In the genomic region with DNA sequence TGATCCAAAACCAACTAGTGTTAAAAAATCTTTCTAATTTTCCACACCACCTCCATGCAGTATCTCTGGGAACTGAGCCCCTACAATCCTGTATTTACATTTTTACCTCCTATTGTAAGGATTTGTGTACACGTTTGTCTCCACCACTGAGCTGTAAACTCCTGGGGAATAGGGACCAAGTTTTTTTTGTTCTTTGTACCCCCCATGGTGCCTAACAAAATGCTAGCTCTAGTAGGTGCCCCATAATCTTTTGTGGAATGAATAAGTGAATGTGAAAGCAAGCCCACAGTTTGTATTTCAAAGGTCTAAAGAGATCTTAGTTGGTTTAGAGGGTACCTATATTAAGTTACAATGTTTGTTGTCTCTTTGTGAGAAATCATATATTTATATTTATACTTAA, we compare ENCODE assay signal across 11 cellular contexts. TPM values are rescaled to one million over a fixed set of nuclear protein-coding genes. Genes with fewer than 3 reads are reported as not detected.
A peak's percentile ranks its signal among the peaks of the same experiment; 100 is the strongest.
DNase-seq lines count a peak whose midpoint lies in the region; ATAC-seq, FAIRE-seq and TF ChIP-seq lines count a peak whose summit lies in the region.
"Had no signal": no experiment of that assay in that cellular context is flagged by ENCODE, and none has a peak within 500 bp of the region (broad histone marks: within the 10 kb centered on the region; RNA-seq: fewer than 3 reads in every experiment).

No MANE protein-coding gene starts in this region.

- ATAC-seq in stimulated activated naive B cell treated with anti-CD40 and anti-IgM and Interleukin-4, amounts not matched to agents 10 μg/mL and 1 μg/mL and 100 μg/mL, for 72 hours (replicated peaks) = no peak
- ATAC-seq: natural killer cell treated with Interleukin-12 subunit alpha and Interleukin-12 subunit beta and Interleukin-15 and Interleukin-18, amount 100 ng/mL, for 72 hours had no signal

- H3K36me3 ChIP-seq in kidney (ENCODE audit: control insufficient read depth in 1 of 2, insufficient read depth in 2 of 2, low read length in 2 of 2) = no peaks in the 10 kb centered on the region
- no peaks in the 10 kb centered on the region for H3K36me3 ChIP-seq in HAP-1 (replicated peaks)

- TF ChIP-seq CTCF in HFFc6 (IDR thresholded peaks at IDR 0.05) (no peak), astrocyte of the cerebellum (IDR thresholded peaks at IDR 0.05; ENCODE audit: low read depth, low read length, missing control alignments) (no peak), kidney (IDR thresholded peaks at IDR 0.05; ENCODE audit: borderline replicate concordance, extremely low read depth, insufficient read depth) (no peak)

- no peak overlapping the region for H3K27ac ChIP-seq in kidney (ENCODE audit: low read depth in 2 of 2, low read length in 2 of 2)

- H3K9me3 ChIP-seq in kidney (ENCODE audit: control insufficient read depth in 1 of 2, low read length in 2 of 2) (no peaks in the 10 kb centered on the region), HAP-1 (no peaks in the 10 kb centered on the region)

- H3K36me3 Mint-ChIP-seq in HFFc6 (ENCODE audit: low read depth) = no peaks in the 10 kb centered on the region
- no peaks in the 10 kb centered on the region for H3K36me3 Mint-ChIP-seq in stimulated activated naive B cell treated with anti-CD40 and anti-IgM and Interleukin-4, amounts not matched to agents 10 μg/mL and 1 μg/mL and 100 μg/mL, for 72 hours

- H3K9me3 Mint-ChIP-seq in HFFc6 = no peaks in the 10 kb centered on the region
- H3K9me3 Mint-ChIP-seq in stimulated activated naive B cell treated with anti-CD40 and anti-IgM and Interleukin-4, amounts not matched to agents 10 μg/mL and 1 μg/mL and 100 μg/mL, for 72 hours = no peaks in the 10 kb centered on the region
- H3K9me3 Mint-ChIP-seq: natural killer cell treated with Interleukin-12 subunit alpha and Interleukin-12 subunit beta and Interleukin-15 and Interleukin-18, amount 100 ng/mL, for 72 hours had no signal

- DNase-seq in HFFc6 (no peak), astrocyte of the cerebellum (ENCODE audit: low read depth) (no peak), kidney (no peak), HAP-1 (ENCODE audit: low spot score in 2 of 2) (no peak), GM12891 (ENCODE audit: insufficient read length, low spot score) (no peak), NCI-H82 (lab: John Stamatoyannopoulos, UW) (no peak), NCI-H2196 (lab: John Stamatoyannopoulos, UW; ENCODE audit: unreplicated experiment) (no peak)
- DNase-seq in stimulated activated naive B cell treated with anti-CD40 and anti-IgM and Interleukin-4, amounts not matched to agents 10 μg/mL and 1 μg/mL and 100 μg/mL, for 72 hours = no peak
- DNase-seq: activated T-cell treated with anti-CD3 and anti-CD28 coated beads, Interleukin-2, amount 50 U/mL, for 1 hour; T-helper 2 cell had no signal

- H3K4me1 ChIP-seq in kidney (ENCODE audit: control insufficient read depth in 1 of 2, insufficient read depth in 1 of 2, low read depth in 1 of 2, low read length in 2 of 2) (peaks cover 0 to 11% of the 10 kb centered on the region in 2 donors), HAP-1 (peaks cover 33% of the 10 kb centered on the region)

- peak overlapping the region; percentile 93 for H3K4me3 Mint-ChIP-seq in HFFc6
- H3K4me3 Mint-ChIP-seq in stimulated activated naive B cell treated with anti-CD40 and anti-IgM and Interleukin-4, amounts not matched to agents 10 μg/mL and 1 μg/mL and 100 μg/mL, for 72 hours = peak overlapping the region; percentile 44 to 78
- H3K4me3 Mint-ChIP-seq: natural killer cell treated with Interleukin-12 subunit alpha and Interleukin-12 subunit beta and Interleukin-15 and Interleukin-18, amount 100 ng/mL, for 72 hours had no signal

- in situ Hi-C loops in astrocyte of the cerebellum (cut with HindIII; ENCODE audit: low sequenced_read_pairs) (no loop called here), HAP-1 (cut with MboI; ENCODE audit: low sequenced_read_pairs) (no loop called here)

- peaks cover 33% of the 10 kb centered on the region for H3K4me1 Mint-ChIP-seq in HFFc6 (ENCODE audit: low read depth)
- peaks cover 18 to 24% of the 10 kb centered on the region in 2 donors for H3K4me1 Mint-ChIP-seq in stimulated activated naive B cell treated with anti-CD40 and anti-IgM and Interleukin-4, amounts not matched to agents 10 μg/mL and 1 μg/mL and 100 μg/mL, for 72 hours

- H3K27me3 Mint-ChIP-seq in HFFc6 (ENCODE audit: insufficient read depth) = peaks cover 15% of the 10 kb centered on the region
- peaks cover 50 to 76% of the 10 kb centered on the region in 2 donors for H3K27me3 Mint-ChIP-seq in stimulated activated naive B cell treated with anti-CD40 and anti-IgM and Interleukin-4, amounts not matched to agents 10 μg/mL and 1 μg/mL and 100 μg/mL, for 72 hours

- TF ChIP-seq POLR2A in GM12891 (IDR thresholded peaks at IDR 0.05; ENCODE audit: low read depth, low read length) = no peak

- no peak overlapping the region for H3K9ac ChIP-seq in kidney (ENCODE audit: low read length in 2 of 2)

- intact Hi-C loops in kidney (cut with DNase I) = no loop called here

- no peaks in the 10 kb centered on the region for H3K27me3 ChIP-seq in HAP-1 (ENCODE audit: low read depth)

- no peak for FAIRE-seq in kidney (lab: Jason Lieb, UNC)
- FAIRE-seq in GM12891 (lab: Jason Lieb, UNC) = no peak

- peak overlapping the region; percentile 86 for H3K4me3 ChIP-seq in astrocyte of the cerebellum (ENCODE audit: low read depth, low read length)
- peak overlapping the region; percentile 75 to 94 for H3K4me3 ChIP-seq in kidney (ENCODE audit: low read length in 2 of 2)
- no peak overlapping the region for H3K4me3 ChIP-seq in HAP-1

- H3K27ac Mint-ChIP-seq in HFFc6 = peak overlapping the region; percentile 41
- H3K27ac Mint-ChIP-seq in stimulated activated naive B cell treated with anti-CD40 and anti-IgM and Interleukin-4, amounts not matched to agents 10 μg/mL and 1 μg/mL and 100 μg/mL, for 72 hours = no peak overlapping the region
- H3K27ac Mint-ChIP-seq: natural killer cell treated with Interleukin-12 subunit alpha and Interleukin-12 subunit beta and Interleukin-15 and Interleukin-18, amount 100 ng/mL, for 72 hours had no signal

TF ChIP-seq in GM12891, 5 proteins besides CTCF, POLR2A, EP300 and RAD21:
- TF ChIP-seq TAF1 (IDR thresholded peaks at IDR 0.05; ENCODE audit: low read depth, low read length) = no peak

RNA-seq across cellular contexts. Expression of a gene that starts 0.9 kb away (rescaled TPM):
- total RNA-seq in HFFc6 (2021; fragmentation: NEBNext Ultra II Directional; extraction: Animal tissue kit (Norgen Biotek cat#: 25700)) = 10 to 100 TPM; 39.4 to 52.0 (median 42.3) TPM
- 147 TPM for total RNA-seq in kidney
- 92.3 TPM for polyA plus RNA-seq in kidney (ENCODE audit: insufficient read depth, low read depth, low replicate concordance)
- polyA plus RNA-seq in GM12891 (2012; ENCODE audit: low read depth, missing spikeins) = 0.09 TPM
- total RNA-seq: natural killer cell treated with Interleukin-12 subunit alpha and Interleukin-12 subunit beta and Interleukin-15 and Interleukin-18, amount 100 ng/mL, for 72 hours had no signal
